ENCODE assay signal across 1 cellular context in the genomic region with DNA sequence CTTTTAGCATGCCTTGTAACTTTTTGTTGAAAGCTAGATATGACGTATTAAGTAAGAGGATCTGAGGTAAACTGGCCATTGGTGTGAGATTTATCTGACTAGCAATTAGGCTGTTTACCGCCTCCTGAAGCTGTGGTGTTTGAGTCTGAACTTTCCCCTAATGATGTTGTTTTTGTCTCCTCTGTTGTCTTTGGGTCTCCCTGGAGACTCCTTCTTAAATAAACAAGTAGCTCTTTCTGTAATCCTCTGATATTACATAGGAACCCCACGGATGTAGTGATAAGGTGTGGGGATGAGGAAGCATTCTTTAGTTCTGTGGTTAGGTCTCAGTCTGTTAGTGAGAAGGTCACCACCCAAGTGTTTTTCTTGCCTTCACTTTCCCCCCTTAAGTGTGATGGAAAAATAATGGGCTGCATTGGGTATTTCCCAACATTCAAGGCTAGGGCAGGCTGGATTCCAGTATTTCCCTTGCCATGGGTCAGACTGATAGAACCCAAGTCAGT.
TF ChIP-seq lines count a peak whose summit lies in the region.

No MANE protein-coding gene starts in this region.

TF ChIP-seq in K562, 482 proteins besides CTCF, POLR2A, EP300 and RAD21 (continued from another document and continues in another):
- TF ChIP-seq, protein P1, sequence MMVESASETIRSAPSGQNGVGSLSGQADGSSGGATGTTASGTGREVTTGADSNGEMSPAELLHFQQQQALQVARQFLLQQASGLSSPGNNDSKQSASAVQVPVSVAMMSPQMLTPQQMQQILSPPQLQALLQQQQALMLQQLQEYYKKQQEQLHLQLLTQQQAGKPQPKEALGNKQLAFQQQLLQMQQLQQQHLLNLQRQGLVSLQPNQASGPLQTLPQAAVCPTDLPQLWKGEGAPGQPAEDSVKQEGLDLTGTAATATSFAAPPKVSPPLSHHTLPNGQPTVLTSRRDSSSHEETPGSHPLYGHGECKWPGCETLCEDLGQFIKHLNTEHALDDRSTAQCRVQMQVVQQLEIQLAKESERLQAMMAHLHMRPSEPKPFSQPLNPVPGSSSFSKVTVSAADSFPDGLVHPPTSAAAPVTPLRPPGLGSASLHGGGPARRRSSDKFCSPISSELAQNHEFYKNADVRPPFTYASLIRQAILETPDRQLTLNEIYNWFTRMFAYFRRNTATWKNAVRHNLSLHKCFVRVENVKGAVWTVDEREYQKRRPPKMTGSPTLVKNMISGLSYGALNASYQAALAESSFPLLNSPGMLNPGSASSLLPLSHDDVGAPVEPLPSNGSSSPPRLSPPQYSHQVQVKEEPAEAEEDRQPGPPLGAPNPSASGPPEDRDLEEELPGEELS (CRISPR knock-in tag; IDR thresholded peaks at IDR 0.05; ENCODE audit: borderline replicate concordance), result peak; percentile 89; the same call in 1 of the 2 replicates
- TF ChIP-seq CREBBP (IDR thresholded peaks at IDR 0.05; ENCODE audit: low read depth, low read length) (no peak), ZNF347 (CRISPR knock-in tag; IDR thresholded peaks at IDR 0.05; ENCODE audit: low read depth) (no peak), TARDBP (IDR thresholded peaks at IDR 0.05) (peak; percentile 86), TEAD4 (IDR thresholded peaks at IDR 0.05; ENCODE audit: low read length) (peak; percentile 89), TEAD4 (CRISPR knock-in tag; IDR thresholded peaks at IDR 0.05; ENCODE audit: borderline replicate concordance) (no peak), ZNF586 (CRISPR knock-in tag; conservative IDR thresholded peaks at IDR 0.05) (no peak), MAFF (IDR thresholded peaks at IDR 0.05; ENCODE audit: low read length) (peak; percentile 71), KDM1A (IDR thresholded peaks at IDR 0.05) (peak; percentile 54 to 59; a peak in 3 of 4 replicates), NCOA2 (IDR thresholded peaks at IDR 0.05; ENCODE audit: partially characterized antibody in 2 of 2) (peak in 1 of 2 experiments; percentile 55), MAFG (tag; conservative IDR thresholded peaks at IDR 0.05) (peak; percentile 72), MXI1 (IDR thresholded peaks at IDR 0.05; ENCODE audit: low read depth, low read length) (peak; percentile 86), CBFA2T2 (conservative IDR thresholded peaks at IDR 0.05) (peak; percentile 75), GATAD2A (IDR thresholded peaks at IDR 0.05) (peak; percentile 46; the same call in 1 of the 2 replicates), RFX1 (IDR thresholded peaks at IDR 0.05) (peak; percentile 89), SREBF1 (IDR thresholded peaks at IDR 0.05; ENCODE audit: borderline replicate concordance, low read depth, low read length) (no peak), LEF1 (IDR thresholded peaks at IDR 0.05) (peak; percentile 88), HEY1 (CRISPR knock-in tag; IDR thresholded peaks at IDR 0.05; ENCODE audit: borderline replicate concordance) (no peak), CBFA2T3 (IDR thresholded peaks at IDR 0.05) (peak; percentile 88), NR2C1 (IDR thresholded peaks at IDR 0.05) (no peak), NR2C1 (tag; IDR thresholded peaks at IDR 0.05) (peak; percentile 65), DACH1 (IDR thresholded peaks at IDR 0.05; ENCODE audit: partially characterized antibody) (peak; percentile 49), TRIM28 (IDR thresholded peaks at IDR 0.05) (no peak), ZNF75A (CRISPR knock-in tag; IDR thresholded peaks at IDR 0.05) (no peak), ATF1 (CRISPR knock-in tag; IDR thresholded peaks at IDR 0.05) (no peak), ATF1 (tag; IDR thresholded peaks at IDR 0.05) (peak; percentile 71), MEF2A (IDR thresholded peaks at IDR 0.05; ENCODE audit: control insufficient read depth, low read depth, low read length) (no peak), TCF3 (CRISPR knock-in tag; IDR thresholded peaks at IDR 0.05) (peak; percentile 85), LCOR (CRISPR knock-in tag; IDR thresholded peaks at IDR 0.05) (peak; percentile 63; the same call in 1 of the 2 replicates), ZFX (CRISPR knock-in tag; IDR thresholded peaks at IDR 0.05) (peak; percentile 26; the same call in 1 of the 2 replicates), FOXJ3 (CRISPR knock-in tag; IDR thresholded peaks at IDR 0.05) (peak; percentile 80; the same call in 1 of the 2 replicates), MAZ (CRISPR knock-in tag; conservative IDR thresholded peaks at IDR 0.05 in 1 of 2, IDR thresholded peaks at IDR 0.05 in 1 of 2) (peak in 1 of 2 experiments; percentile 40; a peak in 1 of 4 replicates), SMARCA4 (IDR thresholded peaks at IDR 0.05) (peak; percentile 92), TRIM24 (IDR thresholded peaks at IDR 0.05) (peak; percentile 27 to 65; a peak in 3 of 4 replicates)
- TF ChIP-seq, protein P2, sequence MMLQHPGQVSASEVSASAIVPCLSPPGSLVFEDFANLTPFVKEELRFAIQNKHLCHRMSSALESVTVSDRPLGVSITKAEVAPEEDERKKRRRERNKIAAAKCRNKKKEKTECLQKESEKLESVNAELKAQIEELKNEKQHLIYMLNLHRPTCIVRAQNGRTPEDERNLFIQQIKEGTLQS (IDR thresholded peaks at IDR 0.05), result peak; percentile 19; the same call in 1 of the 2 replicates
- TF ChIP-seq, protein P2 (CRISPR knock-in tag; conservative IDR thresholded peaks at IDR 0.05), result 0 out of 2 replicates have a peak, but pooled peaks have one; percentile 44
- TF ChIP-seq, protein P3, sequence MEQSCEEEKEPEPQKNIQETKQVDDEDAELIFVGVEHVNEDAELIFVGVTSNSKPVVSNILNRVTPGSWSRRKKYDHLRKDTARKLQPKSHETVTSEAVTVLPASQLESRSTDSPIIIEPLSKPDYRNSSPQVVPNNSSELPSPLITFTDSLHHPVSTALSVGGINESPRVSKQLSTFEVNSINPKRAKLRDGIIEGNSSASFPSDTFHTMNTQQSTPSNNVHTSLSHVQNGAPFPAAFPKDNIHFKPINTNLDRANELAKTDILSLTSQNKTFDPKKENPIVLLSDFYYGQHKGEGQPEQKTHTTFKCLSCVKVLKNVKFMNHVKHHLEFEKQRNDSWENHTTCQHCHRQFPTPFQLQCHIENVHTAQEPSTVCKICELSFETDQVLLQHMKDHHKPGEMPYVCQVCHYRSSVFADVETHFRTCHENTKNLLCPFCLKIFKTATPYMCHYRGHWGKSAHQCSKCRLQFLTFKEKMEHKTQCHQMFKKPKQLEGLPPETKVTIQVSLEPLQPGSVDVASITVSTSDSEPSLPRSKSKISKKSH (CRISPR knock-in tag; IDR thresholded peaks at IDR 0.05), result no peak
- TF ChIP-seq, protein P4, sequence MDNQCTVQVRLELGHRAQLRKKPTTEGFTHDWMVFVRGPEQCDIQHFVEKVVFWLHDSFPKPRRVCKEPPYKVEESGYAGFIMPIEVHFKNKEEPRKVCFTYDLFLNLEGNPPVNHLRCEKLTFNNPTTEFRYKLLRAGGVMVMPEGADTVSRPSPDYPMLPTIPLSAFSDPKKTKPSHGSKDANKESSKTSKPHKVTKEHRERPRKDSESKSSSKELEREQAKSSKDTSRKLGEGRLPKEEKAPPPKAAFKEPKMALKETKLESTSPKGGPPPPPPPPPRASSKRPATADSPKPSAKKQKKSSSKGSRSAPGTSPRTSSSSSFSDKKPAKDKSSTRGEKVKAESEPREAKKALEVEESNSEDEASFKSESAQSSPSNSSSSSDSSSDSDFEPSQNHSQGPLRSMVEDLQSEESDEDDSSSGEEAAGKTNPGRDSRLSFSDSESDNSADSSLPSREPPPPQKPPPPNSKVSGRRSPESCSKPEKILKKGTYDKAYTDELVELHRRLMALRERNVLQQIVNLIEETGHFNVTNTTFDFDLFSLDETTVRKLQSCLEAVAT (IDR thresholded peaks at IDR 0.05), result 0 out of 4 replicates have a peak, but pooled peaks of 1 of the 2 experiments have one; percentile 73
- TF ChIP-seq, protein P5, sequence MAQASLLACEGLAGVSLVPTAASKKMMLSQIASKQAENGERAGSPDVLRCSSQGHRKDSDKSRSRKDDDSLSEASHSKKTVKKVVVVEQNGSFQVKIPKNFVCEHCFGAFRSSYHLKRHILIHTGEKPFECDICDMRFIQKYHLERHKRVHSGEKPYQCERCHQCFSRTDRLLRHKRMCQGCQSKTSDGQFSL (CRISPR knock-in tag; IDR thresholded peaks at IDR 0.05), result no peak
- TF ChIP-seq, protein P5 (tag; IDR thresholded peaks at IDR 0.05), result no peak
- TF ChIP-seq, protein P6, sequence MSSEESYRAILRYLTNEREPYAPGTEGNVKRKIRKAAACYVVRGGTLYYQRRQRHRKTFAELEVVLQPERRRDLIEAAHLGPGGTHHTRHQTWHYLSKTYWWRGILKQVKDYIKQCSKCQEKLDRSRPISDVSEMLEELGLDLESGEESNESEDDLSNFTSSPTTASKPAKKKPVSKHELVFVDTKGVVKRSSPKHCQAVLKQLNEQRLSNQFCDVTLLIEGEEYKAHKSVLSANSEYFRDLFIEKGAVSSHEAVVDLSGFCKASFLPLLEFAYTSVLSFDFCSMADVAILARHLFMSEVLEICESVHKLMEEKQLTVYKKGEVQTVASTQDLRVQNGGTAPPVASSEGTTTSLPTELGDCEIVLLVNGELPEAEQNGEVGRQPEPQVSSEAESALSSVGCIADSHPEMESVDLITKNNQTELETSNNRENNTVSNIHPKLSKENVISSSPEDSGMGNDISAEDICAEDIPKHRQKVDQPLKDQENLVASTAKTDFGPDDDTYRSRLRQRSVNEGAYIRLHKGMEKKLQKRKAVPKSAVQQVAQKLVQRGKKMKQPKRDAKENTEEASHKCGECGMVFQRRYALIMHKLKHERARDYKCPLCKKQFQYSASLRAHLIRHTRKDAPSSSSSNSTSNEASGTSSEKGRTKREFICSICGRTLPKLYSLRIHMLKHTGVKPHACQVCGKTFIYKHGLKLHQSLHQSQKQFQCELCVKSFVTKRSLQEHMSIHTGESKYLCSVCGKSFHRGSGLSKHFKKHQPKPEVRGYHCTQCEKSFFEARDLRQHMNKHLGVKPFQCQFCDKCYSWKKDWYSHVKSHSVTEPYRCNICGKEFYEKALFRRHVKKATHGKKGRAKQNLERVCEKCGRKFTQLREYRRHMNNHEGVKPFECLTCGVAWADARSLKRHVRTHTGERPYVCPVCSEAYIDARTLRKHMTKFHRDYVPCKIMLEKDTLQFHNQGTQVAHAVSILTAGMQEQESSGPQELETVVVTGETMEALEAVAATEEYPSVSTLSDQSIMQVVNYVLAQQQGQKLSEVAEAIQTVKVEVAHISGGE (CRISPR knock-in tag; IDR thresholded peaks at IDR 0.05), result peak in 1 of 3 experiments; percentile 39; a peak in 1 of 6 replicates
- TF ChIP-seq, protein P7, sequence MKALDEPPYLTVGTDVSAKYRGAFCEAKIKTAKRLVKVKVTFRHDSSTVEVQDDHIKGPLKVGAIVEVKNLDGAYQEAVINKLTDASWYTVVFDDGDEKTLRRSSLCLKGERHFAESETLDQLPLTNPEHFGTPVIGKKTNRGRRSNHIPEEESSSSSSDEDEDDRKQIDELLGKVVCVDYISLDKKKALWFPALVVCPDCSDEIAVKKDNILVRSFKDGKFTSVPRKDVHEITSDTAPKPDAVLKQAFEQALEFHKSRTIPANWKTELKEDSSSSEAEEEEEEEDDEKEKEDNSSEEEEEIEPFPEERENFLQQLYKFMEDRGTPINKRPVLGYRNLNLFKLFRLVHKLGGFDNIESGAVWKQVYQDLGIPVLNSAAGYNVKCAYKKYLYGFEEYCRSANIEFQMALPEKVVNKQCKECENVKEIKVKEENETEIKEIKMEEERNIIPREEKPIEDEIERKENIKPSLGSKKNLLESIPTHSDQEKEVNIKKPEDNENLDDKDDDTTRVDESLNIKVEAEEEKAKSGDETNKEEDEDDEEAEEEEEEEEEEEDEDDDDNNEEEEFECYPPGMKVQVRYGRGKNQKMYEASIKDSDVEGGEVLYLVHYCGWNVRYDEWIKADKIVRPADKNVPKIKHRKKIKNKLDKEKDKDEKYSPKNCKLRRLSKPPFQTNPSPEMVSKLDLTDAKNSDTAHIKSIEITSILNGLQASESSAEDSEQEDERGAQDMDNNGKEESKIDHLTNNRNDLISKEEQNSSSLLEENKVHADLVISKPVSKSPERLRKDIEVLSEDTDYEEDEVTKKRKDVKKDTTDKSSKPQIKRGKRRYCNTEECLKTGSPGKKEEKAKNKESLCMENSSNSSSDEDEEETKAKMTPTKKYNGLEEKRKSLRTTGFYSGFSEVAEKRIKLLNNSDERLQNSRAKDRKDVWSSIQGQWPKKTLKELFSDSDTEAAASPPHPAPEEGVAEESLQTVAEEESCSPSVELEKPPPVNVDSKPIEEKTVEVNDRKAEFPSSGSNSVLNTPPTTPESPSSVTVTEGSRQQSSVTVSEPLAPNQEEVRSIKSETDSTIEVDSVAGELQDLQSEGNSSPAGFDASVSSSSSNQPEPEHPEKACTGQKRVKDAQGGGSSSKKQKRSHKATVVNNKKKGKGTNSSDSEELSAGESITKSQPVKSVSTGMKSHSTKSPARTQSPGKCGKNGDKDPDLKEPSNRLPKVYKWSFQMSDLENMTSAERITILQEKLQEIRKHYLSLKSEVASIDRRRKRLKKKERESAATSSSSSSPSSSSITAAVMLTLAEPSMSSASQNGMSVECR (CRISPR knock-in tag; IDR thresholded peaks at IDR 0.05), result no peak
- TF ChIP-seq, protein P8, sequence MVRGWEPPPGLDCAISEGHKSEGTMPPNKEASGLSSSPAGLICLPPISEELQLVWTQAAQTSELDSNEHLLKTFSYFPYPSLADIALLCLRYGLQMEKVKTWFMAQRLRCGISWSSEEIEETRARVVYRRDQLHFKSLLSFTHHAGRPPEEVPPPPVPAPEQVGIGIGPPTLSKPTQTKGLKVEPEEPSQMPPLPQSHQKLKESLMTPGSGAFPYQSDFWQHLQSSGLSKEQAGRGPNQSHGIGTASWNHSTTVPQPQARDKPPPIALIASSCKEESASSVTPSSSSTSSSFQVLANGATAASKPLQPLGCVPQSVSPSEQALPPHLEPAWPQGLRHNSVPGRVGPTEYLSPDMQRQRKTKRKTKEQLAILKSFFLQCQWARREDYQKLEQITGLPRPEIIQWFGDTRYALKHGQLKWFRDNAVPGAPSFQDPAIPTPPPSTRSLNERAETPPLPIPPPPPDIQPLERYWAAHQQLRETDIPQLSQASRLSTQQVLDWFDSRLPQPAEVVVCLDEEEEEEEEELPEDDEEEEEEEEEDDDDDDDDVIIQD (CRISPR knock-in tag; IDR thresholded peaks at IDR 0.05), result no peak
- TF ChIP-seq, protein P9, sequence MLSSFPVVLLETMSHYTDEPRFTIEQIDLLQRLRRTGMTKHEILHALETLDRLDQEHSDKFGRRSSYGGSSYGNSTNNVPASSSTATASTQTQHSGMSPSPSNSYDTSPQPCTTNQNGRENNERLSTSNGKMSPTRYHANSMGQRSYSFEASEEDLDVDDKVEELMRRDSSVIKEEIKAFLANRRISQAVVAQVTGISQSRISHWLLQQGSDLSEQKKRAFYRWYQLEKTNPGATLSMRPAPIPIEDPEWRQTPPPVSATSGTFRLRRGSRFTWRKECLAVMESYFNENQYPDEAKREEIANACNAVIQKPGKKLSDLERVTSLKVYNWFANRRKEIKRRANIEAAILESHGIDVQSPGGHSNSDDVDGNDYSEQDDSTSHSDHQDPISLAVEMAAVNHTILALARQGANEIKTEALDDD (IDR thresholded peaks at IDR 0.05), result peak; percentile 77
